In genomic region chr2:1872602-1873183, GRCh38 we compare ENCODE assay signal across 27 cellular contexts.
DNase-seq lines count a peak whose midpoint lies in the region; ATAC-seq, FAIRE-seq and TF ChIP-seq lines count a peak whose summit lies in the region.
"Had no signal": no experiment of that assay in that cellular context is flagged by ENCODE, and none has a peak within 500 bp of the region (broad histone marks: within the 10 kb centered on the region; RNA-seq: fewer than 3 reads in every experiment).

No MANE protein-coding gene starts in this region.

- H3K9me3 ChIP-seq in H1 (ENCODE audit: insufficient read depth in 2 of 2, low read depth in 1 of 2, low read length in 1 of 2): no peaks in the 10 kb centered on the region
- no peaks in the 10 kb centered on the region for H3K9me3 ChIP-seq in osteoblast (ENCODE audit: low read depth, low read length)
- H3K9me3 ChIP-seq: BE2C; BLaER1 treated with 17β-estradiol and CSF1 and Interleukin-3, amounts not matched to agents 10 nM and 100 nM; HAP-1 had no signal

- H3K79me2 ChIP-seq in H1 (ENCODE audit: control insufficient read depth in 1 of 2, insufficient read depth in 2 of 2, low read length in 2 of 2): no peaks in the 10 kb centered on the region
- no peaks in the 10 kb centered on the region for H3K79me2 ChIP-seq in osteoblast (ENCODE audit: insufficient read depth, low read length)

- H2AK5ac ChIP-seq in H1 (ENCODE audit: low read depth, low read length): no peak overlapping the region; the same call in 1 of the 2 replicates

- H2BK120ac ChIP-seq in H1 (replicated peaks; ENCODE audit: low read depth, low read length): no peak overlapping the region

- H2BK12ac ChIP-seq in H1 (ENCODE audit: low read depth, low read length): no peak overlapping the region

- H3K79me1 ChIP-seq in H1 (ENCODE audit: low read depth, low read length): no peaks in the 10 kb centered on the region

- peaks cover 12% of the 10 kb centered on the region for H3K27me3 Mint-ChIP-seq in activated T-helper 17 cell treated with anti-CD3 and anti-CD28 coated beads, Interleukin-2, amount 50 U/mL, for 72 hours

- H3K36me3 Mint-ChIP-seq in activated T-helper 17 cell treated with anti-CD3 and anti-CD28 coated beads, Interleukin-2, amount 50 U/mL, for 72 hours (ENCODE audit: low read depth): no peaks in the 10 kb centered on the region
- H3K36me3 Mint-ChIP-seq: CD14-positive monocyte; CD8-positive, alpha-beta memory T cell had no signal

- H3K23me2 ChIP-seq in H1 (ENCODE audit: low read depth, low read length): no peaks in the 10 kb centered on the region

- H3K4me1 ChIP-seq in H1 (replicated peaks in 1 of 4; ENCODE audit: control insufficient read depth in 3 of 4, insufficient read depth in 4 of 4, low read length in 3 of 4) (peaks cover 0 to 7% (median 2%) of the 10 kb centered on the region in 4 experiments; a peak in 4 of 7 replicates), osteoblast (ENCODE audit: insufficient read depth, low read length) (no peaks in the 10 kb centered on the region)
- H3K4me1 ChIP-seq: HAP-1 had no signal

- H3K18ac ChIP-seq in H1 (ENCODE audit: extremely low read depth, low read length): no peak overlapping the region

- no peak overlapping the region for H2AFZ ChIP-seq in H1 (ENCODE audit: low read length)
- no peak overlapping the region for H2AFZ ChIP-seq in osteoblast (ENCODE audit: low read length)
- H2AFZ ChIP-seq: GM23248 had no signal

- no peak overlapping the region for H3K23ac ChIP-seq in H1 (ENCODE audit: insufficient read length)

- H4K5ac ChIP-seq in H1 (ENCODE audit: insufficient read length, low read depth, low read length): no peak overlapping the region

- no peak overlapping the region for H3K56ac ChIP-seq in H1 (replicated peaks; ENCODE audit: insufficient read length, low read depth, low read length)

- no peak for TF ChIP-seq EP300 in H1 (IDR thresholded peaks at IDR 0.05; ENCODE audit: borderline replicate concordance in 1 of 2, low read depth in 2 of 2, low read length in 2 of 2)

- H3K4ac ChIP-seq in H1 (replicated peaks; ENCODE audit: insufficient read length, low read depth, low read length): no peak overlapping the region

- intact Hi-C loops in cardiac septum (cut with DNase I): no loop called here
- intact Hi-C loops in left ventricle myocardium superior (cut with micrococcal nuclease): no loop called here

- H3K36me3 ChIP-seq in H1 (ENCODE audit: control insufficient read depth in 2 of 4, insufficient read depth in 4 of 4, low read length in 3 of 4) (no peaks in the 10 kb centered on the region), osteoblast (ENCODE audit: insufficient read depth, low read length) (no peaks in the 10 kb centered on the region)
- H3K36me3 ChIP-seq: BE2C; BLaER1 treated with 17β-estradiol and CSF1 and Interleukin-3, amounts not matched to agents 10 nM and 100 nM; HAP-1 had no signal

- H4K91ac ChIP-seq in H1 (replicated peaks; ENCODE audit: insufficient read length, low read length): no peak overlapping the region

- no peak overlapping the region for H2BK15ac ChIP-seq in H1 (ENCODE audit: low read length)

- H2BK5ac ChIP-seq in H1 (ENCODE audit: low read depth, low read length): no peak overlapping the region

- no peaks in the 10 kb centered on the region for H3K4me1 Mint-ChIP-seq in activated T-helper 17 cell treated with anti-CD3 and anti-CD28 coated beads, Interleukin-2, amount 50 U/mL, for 72 hours
- H3K4me1 Mint-ChIP-seq: CD14-positive monocyte; CD8-positive, alpha-beta memory T cell had no signal

- TF ChIP-seq CTCF in H1 (IDR thresholded peaks at IDR 0.05; ENCODE audit: control extremely low read depth in 1 of 3, insufficient read depth in 1 of 3, low read depth in 1 of 3, low read length in 3 of 3) (no peak), osteoblast (IDR thresholded peaks at IDR 0.05; ENCODE audit: extremely low read depth, low read depth, low read length) (no peak)

- no peaks in the 10 kb centered on the region for H4K20me1 ChIP-seq in H1 (replicated peaks in 1 of 2; ENCODE audit: control insufficient read depth in 1 of 2, insufficient read depth in 2 of 2, low read length in 2 of 2)
- no peaks in the 10 kb centered on the region for H4K20me1 ChIP-seq in osteoblast (ENCODE audit: insufficient read depth, low read length)

- H3K27ac ChIP-seq in H1 (ENCODE audit: low read depth, low read length): no peak overlapping the region
- H3K27ac ChIP-seq in osteoblast (ENCODE audit: low read depth, low read length): no peak overlapping the region
- H3K27ac ChIP-seq: 22Rv1; BLaER1 treated with 17β-estradiol and CSF1 and Interleukin-3, amounts not matched to agents 10 nM and 100 nM; GM23248 had no signal

- H3K9ac ChIP-seq in H1 (replicated peaks in 1 of 4; ENCODE audit: extremely low read depth in 1 of 4, low read depth in 3 of 4, low read length in 3 of 4): no peak overlapping the region
- H3K9ac ChIP-seq: BLaER1 treated with 17β-estradiol and CSF1 and Interleukin-3, amounts not matched to agents 10 nM and 100 nM; GM23248 had no signal

- FAIRE-seq in H1 (lab: Jason Lieb, UNC): no peak
- FAIRE-seq: A204.1, D721Med, GM12878, GM19239 had no signal

- no peak overlapping the region for H3K4me2 ChIP-seq in H1 (ENCODE audit: insufficient read depth in 1 of 2, low read depth in 2 of 2, low read length in 2 of 2)
- no peak overlapping the region for H3K4me2 ChIP-seq in osteoblast (ENCODE audit: insufficient read depth, low read length)
- H3K4me2 ChIP-seq: BLaER1 treated with 17β-estradiol and CSF1 and Interleukin-3, amounts not matched to agents 10 nM and 100 nM had no signal

- no peak overlapping the region for H3K14ac ChIP-seq in H1 (ENCODE audit: insufficient read length)

- no peak for TF ChIP-seq POLR2A in H1 (IDR thresholded peaks at IDR 0.05; ENCODE audit: control extremely low read depth in 1 of 2, low read depth in 2 of 2, low read length in 2 of 2)

- no peak for TF ChIP-seq RAD21 in H1 (IDR thresholded peaks at IDR 0.05 in 1 of 2, conservative IDR thresholded peaks at IDR 0.05 in 1 of 2; ENCODE audit: low read depth in 2 of 2, low read length in 2 of 2)

- H3K4me3 ChIP-seq in H1 (ENCODE audit: extremely low read depth in 1 of 4, insufficient read depth in 2 of 4, low read depth in 3 of 4, low read length in 4 of 4) (no peak overlapping the region), osteoblast (ENCODE audit: insufficient read depth, low read length) (no peak overlapping the region)
- H3K4me3 ChIP-seq: BLaER1 treated with 17β-estradiol and CSF1 and Interleukin-3, amounts not matched to agents 10 nM and 100 nM; GM12878; GM23248; HAP-1 had no signal

- H3K9me3 Mint-ChIP-seq in activated T-helper 17 cell treated with anti-CD3 and anti-CD28 coated beads, Interleukin-2, amount 50 U/mL, for 72 hours: no peaks in the 10 kb centered on the region
- H3K9me3 Mint-ChIP-seq: CD14-positive monocyte; CD4-positive, alpha-beta T cell; CD8-positive, alpha-beta memory T cell; HFFc6 had no signal

- no peak overlapping the region for H3K27ac Mint-ChIP-seq in activated T-helper 17 cell treated with anti-CD3 and anti-CD28 coated beads, Interleukin-2, amount 50 U/mL, for 72 hours
- H3K27ac Mint-ChIP-seq: CD14-positive monocyte; CD4-positive, alpha-beta T cell; HFFc6 had no signal

- peaks cover 0 to 4% (median 2%) of the 10 kb centered on the region in 4 experiments; a peak in 3 of 7 replicates for H3K27me3 ChIP-seq in H1 (replicated peaks in 1 of 4; ENCODE audit: control insufficient read depth in 3 of 4, extremely low read depth in 1 of 4, insufficient read depth in 3 of 4, low read length in 3 of 4)
- peaks cover 4% of the 10 kb centered on the region for H3K27me3 ChIP-seq in osteoblast (ENCODE audit: insufficient read depth, low read length)
- H3K27me3 ChIP-seq: BE2C; BLaER1 treated with 17β-estradiol and CSF1 and Interleukin-3, amounts not matched to agents 10 nM and 100 nM had no signal

- whole genome bisulfite sequencing in H1 (ENCODE audit: extremely low coverage in 1 of 2, insufficient coverage in 1 of 2, insufficient read length in 1 of 2, insufficient replicate concordance in 2 of 2, low coverage in 1 of 2, low lambda C conversion rate in 2 of 2, missing lambda C conversion rate in 1 of 2), 2 experiments: 88% methylated on average over 3 of the region's 3 CpGs; no CpG with 5 or more reads in 1 of the 2 experiments

- ATAC-seq in left ventricle myocardium superior: no peak
- no peak for ATAC-seq in activated T-helper 17 cell treated with anti-CD3 and anti-CD28 coated beads, Interleukin-2, amount 50 U/mL, for 72 hours (replicated peaks)
- ATAC-seq: GM12878 had no signal

- H4K8ac ChIP-seq in H1 (ENCODE audit: extremely low read depth, insufficient read depth, low read length): peak overlapping the region; percentile 84; the same call in 1 of the 2 replicates

- H2BK20ac ChIP-seq in H1 (ENCODE audit: low read length): no peak overlapping the region

- DNase-seq in cardiac septum (ENCODE audit: low spot score) (peak; percentile 43), left ventricle myocardium superior (no peak), H1 (ENCODE audit: low read depth in 1 of 2, low spot score in 2 of 2) (no peak), osteoblast (ENCODE audit: insufficient read length, low spot score, missing footprints) (peak; percentile 29), NCI-H2196 (lab: John Stamatoyannopoulos, UW; ENCODE audit: unreplicated experiment) (no peak), NCI-H1048 (lab: John Stamatoyannopoulos, UW) (no peak), NCI-H146 treated with DMSO at 0.1 percent for 48 hours (lab: John Stamatoyannopoulos, UW; ENCODE audit: unreplicated experiment) (no peak)
- DNase-seq: ACHN; AML-193; BE2C; CD4-positive, alpha-beta T cell; CD8-positive, alpha-beta memory T cell; DMS 273 treated with DMSO at 0.1 percent for 48 hours; DMS79; EL; GDM1; GM23248; HFFc6 had no signal

- CTCF ChIA-PET in H1 (lab: Charles Lee; ENCODE audit: partially characterized antibody): interaction anchor here (0.6 to 5.4 kb wide), 6 partner anchors 8 to 894 kb away, joined by 3 to 33 read pairs (median 6); no protein-coding TSS in a partner anchor

- H3K4me3 Mint-ChIP-seq in activated T-helper 17 cell treated with anti-CD3 and anti-CD28 coated beads, Interleukin-2, amount 50 U/mL, for 72 hours: no peak overlapping the region
- H3K4me3 Mint-ChIP-seq: CD14-positive monocyte; CD4-positive, alpha-beta T cell; CD8-positive, alpha-beta memory T cell; HFFc6 had no signal

- POLR2A ChIA-PET in H1 (lab: Charles Lee; ENCODE audit: partially characterized antibody): interaction anchor here (1.3 kb wide), 1 partner anchor 18 kb away, joined by 4 read pairs; no protein-coding TSS in a partner anchor

TF ChIP-seq in H1, 55 proteins besides CTCF, POLR2A, EP300 and RAD21 (continues in another document):
- TF ChIP-seq USF2 (IDR thresholded peaks at IDR 0.05; ENCODE audit: low read length) (no peak), CBX5 (IDR thresholded peaks at IDR 0.05; ENCODE audit: low read depth, low read length) (no peak), MAFK (IDR thresholded peaks at IDR 0.05; ENCODE audit: low read depth, low read length) (no peak), CHD2 (IDR thresholded peaks at IDR 0.05; ENCODE audit: low read length) (no peak)

Comparison
In these comparisons a context has a peak if more than half of its experiments do, and no peak if none do; other contexts are left out.
1. DNase-seq: peak in cardiac septum (single experiment) and osteoblast (single experiment); none in left ventricle myocardium superior (single experiment), H1 (0 of 2), NCI-H2196 (single experiment), NCI-H1048 (single experiment) and NCI-H146 treated with DMSO at 0.1 percent for 48 hours (single experiment).